In genomic region chr4:173520921-173521473, GRCh38 we compare ENCODE assay signal across 1 cellular context.
TF ChIP-seq lines count a peak whose summit lies in the region.

No MANE protein-coding gene starts in this region.

TF ChIP-seq in GM12891, 5 proteins besides CTCF, POLR2A, EP300 and RAD21 (continued from another document):
- no peak for TF ChIP-seq PAX5 (IDR thresholded peaks at IDR 0.05; ENCODE audit: insufficient read depth, low read length, severe bottlenecking)
- no peak for TF ChIP-seq TAF1 (IDR thresholded peaks at IDR 0.05; ENCODE audit: low read depth, low read length)
